Comparison of ENCODE assay signal across 8 cellular contexts in genomic region chr9:94167376-94167775, GRCh38.
DNase-seq lines count a peak whose midpoint lies in the region; ATAC-seq and TF ChIP-seq lines count a peak whose summit lies in the region.

No MANE protein-coding gene starts in this region.

- H3K27ac ChIP-seq in adrenal gland, result peak overlapping the region; percentile 70 to 100 (median 100)
- peak overlapping the region; percentile 72 for H3K27ac ChIP-seq in layer of hippocampus (ENCODE audit: low read depth, low read length)
- peak overlapping the region; percentile 100 for H3K27ac ChIP-seq in suprapubic skin

- H3K4me3 ChIP-seq in adrenal gland, result peak overlapping the region in 3 of 4 donors; percentile 21 to 95 (median 82)
- H3K4me3 ChIP-seq in suprapubic skin, result peak overlapping the region; percentile 80

- peak overlapping the region; percentile 91 for H3K4me3 Mint-ChIP-seq in T-helper 2 cell treated with Interferon-gamma antibody and Interleukin-4, amounts not matched to agents 5 μg/mL and 100 μg/mL, for 36 hours

- H3K4me1 ChIP-seq in adrenal gland (replicated peaks in 1 of 2) (peaks cover 19 to 49% of the 10 kb centered on the region in 2 donors), suprapubic skin (peaks cover 51% of the 10 kb centered on the region)

- TF ChIP-seq CTCF in adrenal gland (IDR thresholded peaks at IDR 0.05), result no peak
- no peak for TF ChIP-seq CTCF in suprapubic skin (IDR thresholded peaks at IDR 0.05)

- intact Hi-C loops in adrenal gland (cut with DNase I), result no loop called here

- no peak for TF ChIP-seq EP300 in suprapubic skin (IDR thresholded peaks at IDR 0.05)

- H3K9me3 ChIP-seq in adrenal gland (replicated peaks in 1 of 3), result no peaks in the 10 kb centered on the region
- no peaks in the 10 kb centered on the region for H3K9me3 ChIP-seq in suprapubic skin

- H3K27me3 ChIP-seq in adrenal gland (no peaks in the 10 kb centered on the region), layer of hippocampus (ENCODE audit: control insufficient read depth, insufficient read depth, low read length) (no peaks in the 10 kb centered on the region), suprapubic skin (no peaks in the 10 kb centered on the region)

- no peaks in the 10 kb centered on the region for H3K27me3 Mint-ChIP-seq in T-helper 2 cell treated with Interferon-gamma antibody and Interleukin-4, amounts not matched to agents 5 μg/mL and 100 μg/mL, for 36 hours (ENCODE audit: low read depth)

- no peak for ATAC-seq in GM19397 (IDR thresholded peaks at IDR 0.05; ENCODE audit: unreplicated experiment)

- WGBS in adrenal gland, 4 donors, result 1 to 2% (median 1%) methylated on average over 4 of the region's 4 CpGs
- WGBS in suprapubic skin, result 1% methylated on average over 4 of the region's 4 CpGs

- H3K36me3 Mint-ChIP-seq in T-helper 2 cell treated with Interferon-gamma antibody and Interleukin-4, amounts not matched to agents 5 μg/mL and 100 μg/mL, for 36 hours (ENCODE audit: low read depth), result peaks cover 18% of the 10 kb centered on the region

- H3K4me1 Mint-ChIP-seq in T-helper 2 cell treated with Interferon-gamma antibody and Interleukin-4, amounts not matched to agents 5 μg/mL and 100 μg/mL, for 36 hours (ENCODE audit: low read depth), result peaks cover 46% of the 10 kb centered on the region

- no peaks in the 10 kb centered on the region for H3K9me3 Mint-ChIP-seq in T-helper 2 cell treated with Interferon-gamma antibody and Interleukin-4, amounts not matched to agents 5 μg/mL and 100 μg/mL, for 36 hours

- peak overlapping the region; percentile 94 for H3K27ac Mint-ChIP-seq in T-helper 2 cell treated with Interferon-gamma antibody and Interleukin-4, amounts not matched to agents 5 μg/mL and 100 μg/mL, for 36 hours

- no peaks in the 10 kb centered on the region for H3K36me3 ChIP-seq in adrenal gland (replicated peaks in 1 of 2)
- no peaks in the 10 kb centered on the region for H3K36me3 ChIP-seq in suprapubic skin

- TF ChIP-seq POLR2A in adrenal gland (IDR thresholded peaks at IDR 0.05) (no peak), suprapubic skin (IDR thresholded peaks at IDR 0.05) (no peak)

- DNase-seq in T-helper 2 cell treated with Interferon-gamma antibody and Interleukin-4, amounts not matched to agents 5 μg/mL and 100 μg/mL, for 36 hours (ENCODE audit: low spot score), result no peak
- DNase-seq in T-helper 2 cell, result no peak
- no peak for DNase-seq in adrenal gland
- no peak for DNase-seq in suprapubic skin (ENCODE audit: low spot score in 2 of 2)
- no peak for DNase-seq in SKM-1 treated with dmso at 0.1 percent for 144 hours (lab: John Stamatoyannopoulos, UW; ENCODE audit: unreplicated experiment)
- DNase-seq in cortex of kidney (lab: John Stamatoyannopoulos, UW), result no peak
